Comparison of ENCODE assay signal across 8 cellular contexts in the genomic region with DNA sequence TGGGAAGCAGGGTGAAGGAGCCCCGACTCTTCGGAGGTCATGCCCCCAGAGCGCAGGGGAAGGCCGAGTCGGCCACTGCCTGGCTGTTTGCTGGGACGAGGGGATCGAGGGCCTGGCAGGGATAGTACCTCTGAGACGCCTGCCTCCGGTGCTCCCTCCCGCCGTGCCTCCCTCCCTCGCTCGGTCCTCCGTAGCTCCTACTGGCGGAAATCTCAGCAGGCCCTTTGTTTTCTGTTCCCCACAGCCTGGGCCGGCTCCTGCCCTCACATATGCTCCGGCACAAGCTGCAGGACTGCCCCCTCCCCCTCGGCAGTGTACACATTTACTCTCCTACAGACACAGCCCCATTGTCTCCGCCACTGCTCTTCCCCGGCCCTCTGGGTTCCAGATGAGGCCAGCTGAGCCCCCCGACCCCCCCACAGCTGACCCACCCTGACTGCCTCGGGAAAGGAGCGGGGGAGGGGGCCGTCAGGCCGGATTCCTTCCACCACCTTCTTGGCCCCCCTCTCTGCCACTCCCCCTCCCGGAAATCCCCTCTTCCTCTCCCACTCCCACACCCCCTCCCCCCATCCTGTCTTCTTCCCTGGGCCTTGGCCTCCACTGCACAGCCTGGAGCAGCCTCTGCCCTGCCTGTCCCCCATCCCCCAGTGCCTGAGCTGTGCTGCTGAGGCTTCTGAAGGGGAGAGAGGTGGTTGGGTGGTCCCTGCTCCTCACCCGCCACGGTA. TPM values are rescaled to one million over a fixed set of nuclear protein-coding genes. Genes with fewer than 3 reads are reported as not detected.
A peak's percentile ranks its signal among the peaks of the same experiment; 100 is the strongest.
DNase-seq lines count a peak whose midpoint lies in the region; ATAC-seq and FAIRE-seq lines count a peak whose summit lies in the region.

No MANE protein-coding gene starts in this region.

- intact Hi-C loops in left ventricle myocardium superior (cut with micrococcal nuclease): no loop called here
- intact Hi-C loops in posterior cingulate gyrus (cut with DNase I): no loop called here

- peak; percentile 42 for DNase-seq in activated CD4-positive, alpha-beta T cell treated with anti-CD3 and anti-CD28 coated beads for 48 hours
- no peak for DNase-seq in activated CD4-positive, alpha-beta T cell treated with anti-CD3 and anti-CD28 coated beads, Interleukin-2, amount 50 U/mL, for 4 hours
- DNase-seq in NCI-H2227 treated with DMSO at 0.1 percent for 48 hours (lab: John Stamatoyannopoulos, UW): peak; percentile 30
- peak; percentile 55 for DNase-seq in amniotic epithelial cell (ENCODE audit: low read depth)
- peak; percentile 47 for DNase-seq in left ventricle myocardium superior
- peak; percentile 83 to 99 (median 88) for DNase-seq in posterior cingulate gyrus
- no peak for DNase-seq in HTR-8/SVneo (ENCODE audit: insufficient read length, low spot score)

- no peak for FAIRE-seq in HTR-8/SVneo (lab: Jason Lieb, UNC)

- peak; percentile 19 for ATAC-seq in left ventricle myocardium superior
- ATAC-seq in HG02623 (IDR thresholded peaks at IDR 0.05; ENCODE audit: unreplicated experiment): no peak

RNA-seq across cellular contexts. Expression of gene TRAF4, which starts 1.4 kb away (rescaled TPM):
- total RNA-seq in left ventricle myocardium superior: 4.2 TPM

RNA-seq across cellular contexts. Expression of gene NEK8, which starts 16.6 kb away (rescaled TPM):
- 0.94 TPM for total RNA-seq in left ventricle myocardium superior

RNA-seq across cellular contexts. Expression of gene TLCD1, which starts 19.2 kb away (rescaled TPM):
- 2.6 TPM for total RNA-seq in left ventricle myocardium superior

RNA-seq across cellular contexts. Expression of gene RPL23A, which starts 25.4 kb away (rescaled TPM):
- total RNA-seq in left ventricle myocardium superior: 918 TPM

RNA-seq across cellular contexts. Expression of gene RAB34, which starts 27.5 kb away (rescaled TPM):
- total RNA-seq in left ventricle myocardium superior: 14.8 TPM

Comparison
In these comparisons a context has a peak if more than half of its experiments do, and no peak if none do; other contexts are left out.
1. DNase-seq: peak in activated CD4-positive, alpha-beta T cell treated with anti-CD3 and anti-CD28 coated beads for 48 hours (single experiment), NCI-H2227 treated with DMSO at 0.1 percent for 48 hours (single experiment), amniotic epithelial cell (single experiment), left ventricle myocardium superior (single experiment) and posterior cingulate gyrus (10 of 10); none in activated CD4-positive, alpha-beta T cell treated with anti-CD3 and anti-CD28 coated beads, Interleukin-2, amount 50 U/mL, for 4 hours (0 of 2) and HTR-8/SVneo (single experiment).